9 cellular contexts compared by ENCODE assay signal in the genomic region with DNA sequence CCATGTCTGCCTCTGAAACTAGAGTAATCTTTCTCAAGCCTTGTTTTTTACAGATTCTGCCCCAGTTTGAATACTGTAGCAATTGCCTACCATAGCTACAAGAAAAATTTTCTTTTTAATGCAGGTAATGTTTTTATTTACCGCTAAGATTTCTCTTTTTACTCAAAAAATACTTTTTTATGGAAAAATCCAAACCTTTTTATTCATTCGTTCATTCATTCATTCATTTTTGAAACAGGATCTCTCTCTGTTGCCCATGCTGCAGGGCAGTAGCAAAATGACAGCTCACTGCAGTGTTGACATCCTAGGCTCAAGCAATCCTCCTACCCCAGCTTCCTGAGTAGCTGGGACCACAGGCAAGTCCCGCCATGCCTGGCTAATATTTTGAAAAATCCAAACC. TPM values are rescaled to one million over a fixed set of nuclear protein-coding genes. Genes with fewer than 3 reads are reported as not detected.
A peak's percentile ranks its signal among the peaks of the same experiment; 100 is the strongest.
DNase-seq lines count a peak whose midpoint lies in the region; ATAC-seq and TF ChIP-seq lines count a peak whose summit lies in the region.
"Had no signal": no experiment of that assay in that cellular context is flagged by ENCODE, and none has a peak within 500 bp of the region (broad histone marks: within the 10 kb centered on the region; RNA-seq: fewer than 3 reads in every experiment).

No MANE protein-coding gene starts in this region.

- no peaks in the 10 kb centered on the region for H3K36me3 ChIP-seq in liver (ENCODE audit: control insufficient read depth in 4 of 4, insufficient read depth in 3 of 4, low read depth in 1 of 4, low read length in 3 of 4)
- H3K36me3 ChIP-seq in stomach smooth muscle (ENCODE audit: control insufficient read depth in 2 of 2, insufficient read depth in 2 of 2, low read length in 2 of 2) = no peaks in the 10 kb centered on the region
- H3K36me3 ChIP-seq: ovary had no signal

- POLR2A ChIA-PET in activated CD8-positive, alpha-beta T cell treated with anti-CD3 and anti-CD28 coated beads, Interleukin-2, amount 10 ng/mL, durations not matched to agents 7 days and 5 days (lab: Charles Lee) = interaction anchor here (0.8 to 2.1 kb wide), 3 partner anchors 16 to 95 kb away, joined by 4 to 5 read pairs (median 4); partner anchors contain the start of gene IGHMBP2

- H3K27me3 ChIP-seq in liver (ENCODE audit: control insufficient read depth in 4 of 4, insufficient read depth in 4 of 4, low read length in 3 of 4) = no peaks in the 10 kb centered on the region
- no peaks in the 10 kb centered on the region for H3K27me3 ChIP-seq in stomach smooth muscle (ENCODE audit: control insufficient read depth in 1 of 2, insufficient read depth in 2 of 2, low read length in 2 of 2)
- H3K27me3 ChIP-seq: ovary had no signal

- H3K4me3 ChIP-seq in liver (ENCODE audit: low read depth in 1 of 3, low read length in 3 of 3) (peak overlapping the region in 1 of 3 donors; percentile 96), stomach smooth muscle (ENCODE audit: low read length in 2 of 2) (peak overlapping the region; percentile 73 to 77)

- peak overlapping the region; percentile 3 for H3K27ac Mint-ChIP-seq in activated CD8-positive, alpha-beta T cell treated with anti-CD3 and anti-CD28 coated beads, Interleukin-2, amount 10 ng/mL, durations not matched to agents 7 days and 5 days

- H3K4me1 ChIP-seq in liver (ENCODE audit: control insufficient read depth in 4 of 4, insufficient read depth in 4 of 4, low read length in 3 of 4) = peaks cover 16 to 68% (median 46%) of the 10 kb centered on the region in 4 donors
- peaks cover 36% of the 10 kb centered on the region for H3K4me1 ChIP-seq in stomach smooth muscle (ENCODE audit: control insufficient read depth, insufficient read depth, low read length)

- H3K9me3 ChIP-seq in liver (ENCODE audit: control insufficient read depth in 4 of 4, low read length in 3 of 4) = no peaks in the 10 kb centered on the region
- no peaks in the 10 kb centered on the region for H3K9me3 ChIP-seq in stomach smooth muscle (ENCODE audit: control insufficient read depth in 2 of 2, low read length in 2 of 2)
- H3K9me3 ChIP-seq: ovary had no signal

- peak overlapping the region; percentile 84 for H3K4me3 Mint-ChIP-seq in activated T-cell treated with anti-CD3 and anti-CD28 coated beads, Interleukin-2, amount 50 U/mL, for 4 hours
- H3K4me3 Mint-ChIP-seq in activated CD8-positive, alpha-beta T cell treated with anti-CD3 and anti-CD28 coated beads, Interleukin-2, amount 10 ng/mL, durations not matched to agents 7 days and 5 days = peak overlapping the region; percentile 90

- H3K27ac ChIP-seq in liver (ENCODE audit: low read depth in 1 of 2, low read length in 2 of 2) = peak overlapping the region; percentile 96 to 98
- no peak overlapping the region for H3K27ac ChIP-seq in stomach smooth muscle (ENCODE audit: low read length)

- H3K27me3 Mint-ChIP-seq in activated T-cell treated with anti-CD3 and anti-CD28 coated beads, Interleukin-2, amount 50 U/mL, for 4 hours (ENCODE audit: low read depth) = no peaks in the 10 kb centered on the region
- H3K27me3 Mint-ChIP-seq in activated CD8-positive, alpha-beta T cell treated with anti-CD3 and anti-CD28 coated beads, Interleukin-2, amount 10 ng/mL, durations not matched to agents 7 days and 5 days (ENCODE audit: low read depth) = peaks cover 17% of the 10 kb centered on the region

- DNase-seq in activated T-cell treated with anti-CD3 and anti-CD28 coated beads, Interleukin-2, amount 50 U/mL, for 4 hours = no peak
- DNase-seq in activated T-cell treated with anti-CD3 and anti-CD28 coated beads, Interleukin-2, amount 50 U/mL, for 48 hours = no peak
- no peak for DNase-seq in activated CD8-positive, alpha-beta T cell treated with anti-CD3 and anti-CD28 coated beads, Interleukin-2, amount 10 ng/mL, durations not matched to agents 7 days and 5 days
- DNase-seq in cerebellar nuclear complex (lab: John Stamatoyannopoulos, UW) (no peak), anterior cingulate cortex (lab: John Stamatoyannopoulos, UW) (no peak)

- no peak for TF ChIP-seq RAD21 in liver (IDR thresholded peaks at IDR 0.05)

- no peak for ATAC-seq in activated T-cell treated with anti-CD3 and anti-CD28 coated beads, Interleukin-2, amount 50 U/mL, for 4 hours
- no peak for ATAC-seq in activated CD8-positive, alpha-beta T cell treated with anti-CD3 and anti-CD28 coated beads, Interleukin-2, amount 10 ng/mL, durations not matched to agents 7 days and 5 days
- no peak for ATAC-seq in GM18505 (IDR thresholded peaks at IDR 0.05; ENCODE audit: unreplicated experiment)

- H3K4me1 Mint-ChIP-seq in activated T-cell treated with anti-CD3 and anti-CD28 coated beads, Interleukin-2, amount 50 U/mL, for 4 hours (ENCODE audit: low read depth) = peaks cover 31% of the 10 kb centered on the region
- peaks cover 37% of the 10 kb centered on the region for H3K4me1 Mint-ChIP-seq in activated CD8-positive, alpha-beta T cell treated with anti-CD3 and anti-CD28 coated beads, Interleukin-2, amount 10 ng/mL, durations not matched to agents 7 days and 5 days (ENCODE audit: low read depth)

- no peaks in the 10 kb centered on the region for H3K9me3 Mint-ChIP-seq in activated T-cell treated with anti-CD3 and anti-CD28 coated beads, Interleukin-2, amount 50 U/mL, for 4 hours
- no peaks in the 10 kb centered on the region for H3K9me3 Mint-ChIP-seq in activated CD8-positive, alpha-beta T cell treated with anti-CD3 and anti-CD28 coated beads, Interleukin-2, amount 10 ng/mL, durations not matched to agents 7 days and 5 days (ENCODE audit: insufficient read depth)

- TF ChIP-seq CTCF in liver (IDR thresholded peaks at IDR 0.05; ENCODE audit: low read depth, low read length, missing input control) = no peak

- WGBS in liver = 63% methylated on average over 3 of the region's 3 CpGs

- CTCF ChIA-PET in activated CD8-positive, alpha-beta T cell treated with anti-CD3 and anti-CD28 coated beads, Interleukin-2, amount 10 ng/mL, durations not matched to agents 7 days and 5 days (lab: Charles Lee) = interaction anchor here (0.8 to 2.4 kb wide), 12 partner anchors 8 to 227 kb away, joined by 3 to 13 read pairs (median 4); no protein-coding TSS in a partner anchor

- H3K9ac ChIP-seq in liver (ENCODE audit: low read depth in 1 of 2, low read length in 2 of 2) (peak overlapping the region in 1 of 2 donors; percentile 57), stomach smooth muscle (ENCODE audit: low read length in 2 of 2) (no peak overlapping the region)

- H3K36me3 Mint-ChIP-seq in activated T-cell treated with anti-CD3 and anti-CD28 coated beads, Interleukin-2, amount 50 U/mL, for 4 hours (ENCODE audit: insufficient read depth) = no peaks in the 10 kb centered on the region
- no peaks in the 10 kb centered on the region for H3K36me3 Mint-ChIP-seq in activated CD8-positive, alpha-beta T cell treated with anti-CD3 and anti-CD28 coated beads, Interleukin-2, amount 10 ng/mL, durations not matched to agents 7 days and 5 days (ENCODE audit: low read depth)

- TF ChIP-seq POLR2A in GM18505 (IDR thresholded peaks at IDR 0.05; ENCODE audit: borderline replicate concordance, extremely low read depth, insufficient read depth, insufficient read length) = no peak

TF ChIP-seq in liver, 16 proteins besides CTCF, POLR2A, EP300 and RAD21:
- TF ChIP-seq SP1 (IDR thresholded peaks at IDR 0.05) (no peak), NR2F2 (IDR thresholded peaks at IDR 0.05) (no peak), FOXA1 (IDR thresholded peaks at IDR 0.05) (no peak), MAX (IDR thresholded peaks at IDR 0.05) (no peak), RXRA (IDR thresholded peaks at IDR 0.05) (no peak), HNF4A (conservative IDR thresholded peaks at IDR 0.05) (no peak), ATF3 (IDR thresholded peaks at IDR 0.05) (no peak)

RNA-seq across cellular contexts. Expression of gene CPT1A, which starts 2.7 kb away (rescaled TPM):
- total RNA-seq in activated T-cell treated with anti-CD3 and anti-CD28 coated beads, Interleukin-2, amount 50 U/mL, for 4 hours = 10 to 100 TPM; 12.3 to 15.8 (median 14.2) TPM
- total RNA-seq in activated CD8-positive, alpha-beta T cell treated with anti-CD3 and anti-CD28 coated beads, Interleukin-2, amount 10 ng/mL, durations not matched to agents 7 days and 5 days = 10 to 100 TPM; 63.2 to 69.1 TPM
- 100 to 1,000 TPM in 1 of 2 donors, 10 to 100 TPM in 1; 48.0 to 232 TPM for total RNA-seq in liver
- polyA plus RNA-seq in liver = 10 to 100 TPM; 17.2 to 73.9 TPM

RNA-seq across cellular contexts. Expression of gene MRPL21, which starts 59.3 kb away (rescaled TPM):
- total RNA-seq in activated T-cell treated with anti-CD3 and anti-CD28 coated beads, Interleukin-2, amount 50 U/mL, for 4 hours = 100 to 1,000 TPM; 106 to 130 (median 122) TPM
- 10 to 100 TPM; 64.9 to 69.0 TPM for total RNA-seq in activated CD8-positive, alpha-beta T cell treated with anti-CD3 and anti-CD28 coated beads, Interleukin-2, amount 10 ng/mL, durations not matched to agents 7 days and 5 days
- total RNA-seq in liver = 10 to 100 TPM; 22.3 to 22.8 TPM
- 10 to 100 TPM; 48.1 to 76.8 TPM for polyA plus RNA-seq in liver

RNA-seq across cellular contexts. Expression of gene IGHMBP2, which starts 59.3 kb away (rescaled TPM):
- total RNA-seq in activated T-cell treated with anti-CD3 and anti-CD28 coated beads, Interleukin-2, amount 50 U/mL, for 4 hours = 10 to 100 TPM; 26.6 to 34.0 (median 29.6) TPM
- total RNA-seq in activated CD8-positive, alpha-beta T cell treated with anti-CD3 and anti-CD28 coated beads, Interleukin-2, amount 10 ng/mL, durations not matched to agents 7 days and 5 days = 10 to 100 TPM; 25.0 to 28.2 TPM
- total RNA-seq in liver = 10 to 100 TPM in 1 of 2 donors, 1 to 10 TPM in 1; 6.1 to 14.0 TPM
- 1 to 10 TPM; 5.7 to 7.8 TPM for polyA plus RNA-seq in liver
